Comparison of ENCODE assay signal across 1 cellular context in genomic region chr10:80444646-80445319, GRCh38.
A peak's percentile ranks its signal among the peaks of the same experiment; 100 is the strongest.
TF ChIP-seq lines count a peak whose summit lies in the region.

No MANE protein-coding gene starts in this region.

TF ChIP-seq in GM12878, 131 proteins besides CTCF, POLR2A, EP300 and RAD21 (continues in another document):
- TF ChIP-seq PRDM15 (CRISPR knock-in tag; IDR thresholded peaks at IDR 0.05) (no peak), GATAD2B (conservative IDR thresholded peaks at IDR 0.05; ENCODE audit: low read depth) (0 out of 2 replicates have a peak, but pooled peaks have one; percentile 37), SMC3 (IDR thresholded peaks at IDR 0.05; ENCODE audit: borderline replicate concordance, low read length) (peak; percentile 98), NR2C1 (IDR thresholded peaks at IDR 0.05) (no peak), ZNF592 (IDR thresholded peaks at IDR 0.05) (0 out of 2 replicates have a peak, but pooled peaks have one; percentile 62), RUNX3 (IDR thresholded peaks at IDR 0.05; ENCODE audit: low read length) (peak; percentile 91), POU2F2 (IDR thresholded peaks at IDR 0.05; ENCODE audit: borderline replicate concordance, low read depth, low read length) (peak; percentile 76; the same call in 2 of the 3 replicates), RB1 (IDR thresholded peaks at IDR 0.05; ENCODE audit: borderline replicate concordance) (peak; percentile 86; the same call in 1 of the 2 replicates), FOXM1 (IDR thresholded peaks at IDR 0.05; ENCODE audit: low read depth, low read length) (peak; percentile 23; the same call in 1 of the 2 replicates), WRNIP1 (IDR thresholded peaks at IDR 0.05; ENCODE audit: borderline replicate concordance, low read depth, low read length) (peak; percentile 78; the same call in 1 of the 2 replicates), MEF2B (IDR thresholded peaks at IDR 0.05; ENCODE audit: partially characterized antibody, poor library complexity, severe bottlenecking) (peak; percentile 98), CBFB (IDR thresholded peaks at IDR 0.05; ENCODE audit: low read depth) (0 out of 2 replicates have a peak, but pooled peaks have one; percentile 32), MTA2 (IDR thresholded peaks at IDR 0.05; ENCODE audit: low read depth) (0 out of 2 replicates have a peak, but pooled peaks have one; percentile 16), EZH2 (IDR thresholded peaks at IDR 0.05; ENCODE audit: borderline replicate concordance, control insufficient read depth, low read depth, low read length) (no peak), DPF2 (IDR thresholded peaks at IDR 0.05) (0 out of 2 replicates have a peak, but pooled peaks have one; percentile 30), TCF3 (IDR thresholded peaks at IDR 0.05; ENCODE audit: borderline replicate concordance, insufficient read depth, low read depth, low read length) (no peak), YY1 (IDR thresholded peaks at IDR 0.05; ENCODE audit: low read depth, low read length) (peak; percentile 83), CHD4 (IDR thresholded peaks at IDR 0.05) (no peak), RELB (IDR thresholded peaks at IDR 0.05; ENCODE audit: low read depth) (peak; percentile 41; the same call in 1 of the 2 replicates), KLF5 (IDR thresholded peaks at IDR 0.05; ENCODE audit: partially characterized antibody) (no peak), HDAC2 (IDR thresholded peaks at IDR 0.05) (no peak), ZNF24 (IDR thresholded peaks at IDR 0.05) (0 out of 2 replicates have a peak, but pooled peaks have one; percentile 5), CBX5 (IDR thresholded peaks at IDR 0.05; ENCODE audit: low read depth) (0 out of 2 replicates have a peak, but pooled peaks have one; percentile 34), IKZF1 (conservative IDR thresholded peaks at IDR 0.05) (0 out of 2 replicates have a peak, but pooled peaks have one; percentile 50), MEF2A (IDR thresholded peaks at IDR 0.05; ENCODE audit: insufficient read depth, low read depth, low read length) (no peak), MYB (IDR thresholded peaks at IDR 0.05; ENCODE audit: borderline replicate concordance, low read depth, low read length) (peak; percentile 60; the same call in 1 of the 2 replicates), ESRRA (IDR thresholded peaks at IDR 0.05; ENCODE audit: low read length) (peak; percentile 48; the same call in 1 of the 2 replicates), CEBPB (IDR thresholded peaks at IDR 0.05; ENCODE audit: borderline replicate concordance in 1 of 2, low read depth in 2 of 2, low read length in 2 of 2) (no peak), SMARCA5 (IDR thresholded peaks at IDR 0.05) (peak; percentile 80; the same call in 1 of the 2 replicates), LARP7 (IDR thresholded peaks at IDR 0.05) (0 out of 2 replicates have a peak, but pooled peaks have one; percentile 44), MAX (IDR thresholded peaks at IDR 0.05; ENCODE audit: low read depth, low read length) (no peak), BHLHE40 (IDR thresholded peaks at IDR 0.05; ENCODE audit: borderline replicate concordance in 1 of 2, low read depth in 2 of 2, low read length in 1 of 2) (peak in 1 of 2 experiments; percentile 40; a peak in 1 of 4 replicates), STAT1 (conservative IDR thresholded peaks at IDR 0.05) (no peak), CREB1 (IDR thresholded peaks at IDR 0.05; ENCODE audit: low read depth) (0 out of 2 replicates have a peak, but pooled peaks have one; percentile 22), NBN (IDR thresholded peaks at IDR 0.05) (peak; percentile 50; the same call in 1 of the 2 replicates), HDAC6 (IDR thresholded peaks at IDR 0.05; ENCODE audit: unreplicated experiment) (no peak), TARDBP (IDR thresholded peaks at IDR 0.05; ENCODE audit: borderline replicate concordance) (peak; percentile 49; the same call in 1 of the 2 replicates), IRF4 (IDR thresholded peaks at IDR 0.05; ENCODE audit: low read depth, low read length) (peak; percentile 83), POLR2AphosphoS2 (IDR thresholded peaks at IDR 0.05; ENCODE audit: low read depth, low read length) (no peak), SREBF2 (IDR thresholded peaks at IDR 0.05; ENCODE audit: low read length) (no peak), IKZF2 (IDR thresholded peaks at IDR 0.05) (peak; percentile 28 to 50; a peak in 2 of 4 replicates)
- TF ChIP-seq, protein P1, sequence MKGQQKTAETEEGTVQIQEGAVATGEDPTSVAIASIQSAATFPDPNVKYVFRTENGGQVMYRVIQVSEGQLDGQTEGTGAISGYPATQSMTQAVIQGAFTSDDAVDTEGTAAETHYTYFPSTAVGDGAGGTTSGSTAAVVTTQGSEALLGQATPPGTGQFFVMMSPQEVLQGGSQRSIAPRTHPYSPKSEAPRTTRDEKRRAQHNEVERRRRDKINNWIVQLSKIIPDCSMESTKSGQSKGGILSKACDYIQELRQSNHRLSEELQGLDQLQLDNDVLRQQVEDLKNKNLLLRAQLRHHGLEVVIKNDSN (IDR thresholded peaks at IDR 0.05; ENCODE audit: borderline replicate concordance, extremely low read length, insufficient read depth, low read depth, low read length): no peak
- TF ChIP-seq, protein P2, sequence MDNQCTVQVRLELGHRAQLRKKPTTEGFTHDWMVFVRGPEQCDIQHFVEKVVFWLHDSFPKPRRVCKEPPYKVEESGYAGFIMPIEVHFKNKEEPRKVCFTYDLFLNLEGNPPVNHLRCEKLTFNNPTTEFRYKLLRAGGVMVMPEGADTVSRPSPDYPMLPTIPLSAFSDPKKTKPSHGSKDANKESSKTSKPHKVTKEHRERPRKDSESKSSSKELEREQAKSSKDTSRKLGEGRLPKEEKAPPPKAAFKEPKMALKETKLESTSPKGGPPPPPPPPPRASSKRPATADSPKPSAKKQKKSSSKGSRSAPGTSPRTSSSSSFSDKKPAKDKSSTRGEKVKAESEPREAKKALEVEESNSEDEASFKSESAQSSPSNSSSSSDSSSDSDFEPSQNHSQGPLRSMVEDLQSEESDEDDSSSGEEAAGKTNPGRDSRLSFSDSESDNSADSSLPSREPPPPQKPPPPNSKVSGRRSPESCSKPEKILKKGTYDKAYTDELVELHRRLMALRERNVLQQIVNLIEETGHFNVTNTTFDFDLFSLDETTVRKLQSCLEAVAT (IDR thresholded peaks at IDR 0.05): 0 out of 2 replicates have a peak, but pooled peaks have one; percentile 16
- TF ChIP-seq, protein P3, sequence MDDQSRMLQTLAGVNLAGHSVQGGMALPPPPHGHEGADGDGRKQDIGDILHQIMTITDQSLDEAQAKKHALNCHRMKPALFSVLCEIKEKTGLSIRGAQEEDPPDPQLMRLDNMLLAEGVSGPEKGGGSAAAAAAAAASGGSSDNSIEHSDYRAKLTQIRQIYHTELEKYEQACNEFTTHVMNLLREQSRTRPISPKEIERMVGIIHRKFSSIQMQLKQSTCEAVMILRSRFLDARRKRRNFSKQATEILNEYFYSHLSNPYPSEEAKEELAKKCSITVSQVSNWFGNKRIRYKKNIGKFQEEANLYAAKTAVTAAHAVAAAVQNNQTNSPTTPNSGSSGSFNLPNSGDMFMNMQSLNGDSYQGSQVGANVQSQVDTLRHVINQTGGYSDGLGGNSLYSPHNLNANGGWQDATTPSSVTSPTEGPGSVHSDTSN (IDR thresholded peaks at IDR 0.05; ENCODE audit: insufficient replicate concordance, low read depth, low read length): no peak
- TF ChIP-seq, protein P4, sequence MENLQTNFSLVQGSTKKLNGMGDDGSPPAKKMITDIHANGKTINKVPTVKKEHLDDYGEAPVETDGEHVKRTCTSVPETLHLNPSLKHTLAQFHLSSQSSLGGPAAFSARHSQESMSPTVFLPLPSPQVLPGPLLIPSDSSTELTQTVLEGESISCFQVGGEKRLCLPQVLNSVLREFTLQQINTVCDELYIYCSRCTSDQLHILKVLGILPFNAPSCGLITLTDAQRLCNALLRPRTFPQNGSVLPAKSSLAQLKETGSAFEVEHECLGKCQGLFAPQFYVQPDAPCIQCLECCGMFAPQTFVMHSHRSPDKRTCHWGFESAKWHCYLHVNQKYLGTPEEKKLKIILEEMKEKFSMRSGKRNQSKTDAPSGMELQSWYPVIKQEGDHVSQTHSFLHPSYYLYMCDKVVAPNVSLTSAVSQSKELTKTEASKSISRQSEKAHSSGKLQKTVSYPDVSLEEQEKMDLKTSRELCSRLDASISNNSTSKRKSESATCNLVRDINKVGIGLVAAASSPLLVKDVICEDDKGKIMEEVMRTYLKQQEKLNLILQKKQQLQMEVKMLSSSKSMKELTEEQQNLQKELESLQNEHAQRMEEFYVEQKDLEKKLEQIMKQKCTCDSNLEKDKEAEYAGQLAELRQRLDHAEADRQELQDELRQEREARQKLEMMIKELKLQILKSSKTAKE (IDR thresholded peaks at IDR 0.05; ENCODE audit: low read depth, poor library complexity, severe bottlenecking): peak; percentile 43
- TF ChIP-seq, protein P5, sequence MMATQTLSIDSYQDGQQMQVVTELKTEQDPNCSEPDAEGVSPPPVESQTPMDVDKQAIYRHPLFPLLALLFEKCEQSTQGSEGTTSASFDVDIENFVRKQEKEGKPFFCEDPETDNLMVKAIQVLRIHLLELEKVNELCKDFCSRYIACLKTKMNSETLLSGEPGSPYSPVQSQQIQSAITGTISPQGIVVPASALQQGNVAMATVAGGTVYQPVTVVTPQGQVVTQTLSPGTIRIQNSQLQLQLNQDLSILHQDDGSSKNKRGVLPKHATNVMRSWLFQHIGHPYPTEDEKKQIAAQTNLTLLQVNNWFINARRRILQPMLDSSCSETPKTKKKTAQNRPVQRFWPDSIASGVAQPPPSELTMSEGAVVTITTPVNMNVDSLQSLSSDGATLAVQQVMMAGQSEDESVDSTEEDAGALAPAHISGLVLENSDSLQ (IDR thresholded peaks at IDR 0.05): peak; percentile 24; the same call in 1 of the 2 replicates
